In the genomic region with DNA sequence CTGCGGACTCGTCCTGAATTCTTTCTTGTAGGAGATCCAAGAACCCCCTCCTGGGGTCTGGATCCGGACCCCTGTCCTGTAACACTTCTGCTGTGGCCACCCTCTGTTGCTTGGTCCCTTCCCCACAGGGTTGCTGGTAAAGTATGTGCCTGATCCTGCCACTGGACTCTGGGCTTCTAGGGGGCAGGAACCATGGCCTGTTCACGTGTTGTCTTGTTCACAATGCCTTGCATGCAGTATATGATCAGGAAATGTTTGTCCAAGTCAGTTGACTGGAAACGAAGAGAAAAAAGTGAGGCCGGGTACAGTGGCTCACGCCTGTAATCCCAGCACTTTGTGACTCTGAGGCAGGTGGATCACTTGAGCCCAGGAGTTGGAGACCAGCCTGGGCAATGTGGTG, we compare ENCODE assay signal across 1 cellular context.
TF ChIP-seq lines count a peak whose summit lies in the region.

No MANE protein-coding gene starts in this region.

TF ChIP-seq in HepG2, 621 proteins besides CTCF, POLR2A, EP300 and RAD21 (continued from another document and continues in another):
- TF ChIP-seq, protein P1, sequence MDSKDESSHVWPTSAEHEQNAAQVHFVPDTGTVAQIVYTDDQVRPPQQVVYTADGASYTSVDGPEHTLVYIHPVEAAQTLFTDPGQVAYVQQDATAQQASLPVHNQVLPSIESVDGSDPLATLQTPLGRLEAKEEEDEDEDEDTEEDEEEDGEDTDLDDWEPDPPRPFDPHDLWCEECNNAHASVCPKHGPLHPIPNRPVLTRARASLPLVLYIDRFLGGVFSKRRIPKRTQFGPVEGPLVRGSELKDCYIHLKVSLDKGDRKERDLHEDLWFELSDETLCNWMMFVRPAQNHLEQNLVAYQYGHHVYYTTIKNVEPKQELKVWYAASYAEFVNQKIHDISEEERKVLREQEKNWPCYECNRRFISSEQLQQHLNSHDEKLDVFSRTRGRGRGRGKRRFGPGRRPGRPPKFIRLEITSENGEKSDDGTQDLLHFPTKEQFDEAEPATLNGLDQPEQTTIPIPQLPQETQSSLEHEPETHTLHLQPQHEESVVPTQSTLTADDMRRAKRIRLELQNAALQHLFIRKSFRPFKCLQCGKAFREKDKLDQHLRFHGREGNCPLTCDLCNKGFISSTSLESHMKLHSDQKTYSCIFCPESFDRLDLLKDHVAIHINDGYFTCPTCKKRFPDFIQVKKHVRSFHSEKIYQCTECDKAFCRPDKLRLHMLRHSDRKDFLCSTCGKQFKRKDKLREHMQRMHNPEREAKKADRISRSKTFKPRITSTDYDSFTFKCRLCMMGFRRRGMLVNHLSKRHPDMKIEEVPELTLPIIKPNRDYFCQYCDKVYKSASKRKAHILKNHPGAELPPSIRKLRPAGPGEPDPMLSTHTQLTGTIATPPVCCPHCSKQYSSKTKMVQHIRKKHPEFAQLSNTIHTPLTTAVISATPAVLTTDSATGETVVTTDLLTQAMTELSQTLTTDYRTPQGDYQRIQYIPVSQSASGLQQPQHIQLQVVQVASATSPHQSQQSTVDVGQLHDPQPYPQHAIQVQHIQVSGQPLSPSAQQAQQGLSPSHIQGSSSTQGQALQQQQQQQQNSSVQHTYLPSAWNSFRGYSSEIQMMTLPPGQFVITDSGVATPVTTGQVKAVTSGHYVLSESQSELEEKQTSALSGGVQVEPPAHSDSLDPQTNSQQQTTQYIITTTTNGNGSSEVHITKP (CRISPR knock-in tag; IDR thresholded peaks at IDR 0.05; ENCODE audit: low read depth): 0 out of 2 replicates have a peak, but pooled peaks have one; percentile 10
- peak; percentile 61 for TF ChIP-seq SAP130 (CRISPR knock-in tag; IDR thresholded peaks at IDR 0.05; ENCODE audit: low read depth)
- peak; percentile 71 for TF ChIP-seq MED1 (CRISPR knock-in tag; IDR thresholded peaks at IDR 0.05)
- no peak for TF ChIP-seq SNAI1 (CRISPR knock-in tag; IDR thresholded peaks at IDR 0.05; ENCODE audit: borderline replicate concordance)
- TF ChIP-seq, protein P2, sequence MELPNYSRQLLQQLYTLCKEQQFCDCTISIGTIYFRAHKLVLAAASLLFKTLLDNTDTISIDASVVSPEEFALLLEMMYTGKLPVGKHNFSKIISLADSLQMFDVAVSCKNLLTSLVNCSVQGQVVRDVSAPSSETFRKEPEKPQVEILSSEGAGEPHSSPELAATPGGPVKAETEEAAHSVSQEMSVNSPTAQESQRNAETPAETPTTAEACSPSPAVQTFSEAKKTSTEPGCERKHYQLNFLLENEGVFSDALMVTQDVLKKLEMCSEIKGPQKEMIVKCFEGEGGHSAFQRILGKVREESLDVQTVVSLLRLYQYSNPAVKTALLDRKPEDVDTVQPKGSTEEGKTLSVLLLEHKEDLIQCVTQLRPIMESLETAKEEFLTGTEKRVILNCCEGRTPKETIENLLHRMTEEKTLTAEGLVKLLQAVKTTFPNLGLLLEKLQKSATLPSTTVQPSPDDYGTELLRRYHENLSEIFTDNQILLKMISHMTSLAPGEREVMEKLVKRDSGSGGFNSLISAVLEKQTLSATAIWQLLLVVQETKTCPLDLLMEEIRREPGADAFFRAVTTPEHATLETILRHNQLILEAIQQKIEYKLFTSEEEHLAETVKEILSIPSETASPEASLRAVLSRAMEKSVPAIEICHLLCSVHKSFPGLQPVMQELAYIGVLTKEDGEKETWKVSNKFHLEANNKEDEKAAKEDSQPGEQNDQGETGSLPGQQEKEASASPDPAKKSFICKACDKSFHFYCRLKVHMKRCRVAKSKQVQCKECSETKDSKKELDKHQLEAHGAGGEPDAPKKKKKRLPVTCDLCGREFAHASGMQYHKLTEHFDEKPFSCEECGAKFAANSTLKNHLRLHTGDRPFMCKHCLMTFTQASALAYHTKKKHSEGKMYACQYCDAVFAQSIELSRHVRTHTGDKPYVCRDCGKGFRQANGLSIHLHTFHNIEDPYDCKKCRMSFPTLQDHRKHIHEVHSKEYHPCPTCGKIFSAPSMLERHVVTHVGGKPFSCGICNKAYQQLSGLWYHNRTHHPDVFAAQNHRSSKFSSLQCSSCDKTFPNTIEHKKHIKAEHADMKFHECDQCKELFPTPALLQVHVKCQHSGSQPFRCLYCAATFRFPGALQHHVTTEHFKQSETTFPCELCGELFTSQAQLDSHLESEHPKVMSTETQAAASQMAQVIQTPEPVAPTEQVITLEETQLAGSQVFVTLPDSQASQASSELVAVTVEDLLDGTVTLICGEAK (IDR thresholded peaks at IDR 0.05): no peak
- TF ChIP-seq, protein P2 (CRISPR knock-in tag; IDR thresholded peaks at IDR 0.05): no peak
- TF ChIP-seq, protein P3, sequence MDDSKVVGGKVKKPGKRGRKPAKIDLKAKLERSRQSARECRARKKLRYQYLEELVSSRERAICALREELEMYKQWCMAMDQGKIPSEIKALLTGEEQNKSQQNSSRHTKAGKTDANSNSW (CRISPR knock-in tag; IDR thresholded peaks at IDR 0.05; ENCODE audit: borderline replicate concordance): no peak
- TF ChIP-seq, protein P4, sequence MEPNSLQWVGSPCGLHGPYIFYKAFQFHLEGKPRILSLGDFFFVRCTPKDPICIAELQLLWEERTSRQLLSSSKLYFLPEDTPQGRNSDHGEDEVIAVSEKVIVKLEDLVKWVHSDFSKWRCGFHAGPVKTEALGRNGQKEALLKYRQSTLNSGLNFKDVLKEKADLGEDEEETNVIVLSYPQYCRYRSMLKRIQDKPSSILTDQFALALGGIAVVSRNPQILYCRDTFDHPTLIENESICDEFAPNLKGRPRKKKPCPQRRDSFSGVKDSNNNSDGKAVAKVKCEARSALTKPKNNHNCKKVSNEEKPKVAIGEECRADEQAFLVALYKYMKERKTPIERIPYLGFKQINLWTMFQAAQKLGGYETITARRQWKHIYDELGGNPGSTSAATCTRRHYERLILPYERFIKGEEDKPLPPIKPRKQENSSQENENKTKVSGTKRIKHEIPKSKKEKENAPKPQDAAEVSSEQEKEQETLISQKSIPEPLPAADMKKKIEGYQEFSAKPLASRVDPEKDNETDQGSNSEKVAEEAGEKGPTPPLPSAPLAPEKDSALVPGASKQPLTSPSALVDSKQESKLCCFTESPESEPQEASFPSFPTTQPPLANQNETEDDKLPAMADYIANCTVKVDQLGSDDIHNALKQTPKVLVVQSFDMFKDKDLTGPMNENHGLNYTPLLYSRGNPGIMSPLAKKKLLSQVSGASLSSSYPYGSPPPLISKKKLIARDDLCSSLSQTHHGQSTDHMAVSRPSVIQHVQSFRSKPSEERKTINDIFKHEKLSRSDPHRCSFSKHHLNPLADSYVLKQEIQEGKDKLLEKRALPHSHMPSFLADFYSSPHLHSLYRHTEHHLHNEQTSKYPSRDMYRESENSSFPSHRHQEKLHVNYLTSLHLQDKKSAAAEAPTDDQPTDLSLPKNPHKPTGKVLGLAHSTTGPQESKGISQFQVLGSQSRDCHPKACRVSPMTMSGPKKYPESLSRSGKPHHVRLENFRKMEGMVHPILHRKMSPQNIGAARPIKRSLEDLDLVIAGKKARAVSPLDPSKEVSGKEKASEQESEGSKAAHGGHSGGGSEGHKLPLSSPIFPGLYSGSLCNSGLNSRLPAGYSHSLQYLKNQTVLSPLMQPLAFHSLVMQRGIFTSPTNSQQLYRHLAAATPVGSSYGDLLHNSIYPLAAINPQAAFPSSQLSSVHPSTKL (CRISPR knock-in tag; IDR thresholded peaks at IDR 0.05): peak; percentile 70
- TF ChIP-seq HNF4A (CRISPR knock-in tag; IDR thresholded peaks at IDR 0.05): peak; percentile 76
- TF ChIP-seq BRCA1 (CRISPR knock-in tag; IDR thresholded peaks at IDR 0.05): no peak
- TF ChIP-seq RAD51 (IDR thresholded peaks at IDR 0.05; ENCODE audit: borderline replicate concordance): no peak
- no peak for TF ChIP-seq ATF7 (IDR thresholded peaks at IDR 0.05)
- TF ChIP-seq ATF7 (CRISPR knock-in tag; IDR thresholded peaks at IDR 0.05): no peak
- no peak for TF ChIP-seq ZNF367 (CRISPR knock-in tag; IDR thresholded peaks at IDR 0.05; ENCODE audit: borderline replicate concordance)
- TF ChIP-seq, protein P5, sequence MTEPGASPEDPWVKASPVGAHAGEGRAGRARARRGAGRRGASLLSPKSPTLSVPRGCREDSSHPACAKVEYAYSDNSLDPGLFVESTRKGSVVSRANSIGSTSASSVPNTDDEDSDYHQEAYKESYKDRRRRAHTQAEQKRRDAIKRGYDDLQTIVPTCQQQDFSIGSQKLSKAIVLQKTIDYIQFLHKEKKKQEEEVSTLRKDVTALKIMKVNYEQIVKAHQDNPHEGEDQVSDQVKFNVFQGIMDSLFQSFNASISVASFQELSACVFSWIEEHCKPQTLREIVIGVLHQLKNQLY (CRISPR knock-in tag; IDR thresholded peaks at IDR 0.05): peak; percentile 97
- TF ChIP-seq ARNT (IDR thresholded peaks at IDR 0.05): no peak
- TF ChIP-seq ZNF672 (CRISPR knock-in tag; IDR thresholded peaks at IDR 0.05): no peak
- TF ChIP-seq, protein P6, sequence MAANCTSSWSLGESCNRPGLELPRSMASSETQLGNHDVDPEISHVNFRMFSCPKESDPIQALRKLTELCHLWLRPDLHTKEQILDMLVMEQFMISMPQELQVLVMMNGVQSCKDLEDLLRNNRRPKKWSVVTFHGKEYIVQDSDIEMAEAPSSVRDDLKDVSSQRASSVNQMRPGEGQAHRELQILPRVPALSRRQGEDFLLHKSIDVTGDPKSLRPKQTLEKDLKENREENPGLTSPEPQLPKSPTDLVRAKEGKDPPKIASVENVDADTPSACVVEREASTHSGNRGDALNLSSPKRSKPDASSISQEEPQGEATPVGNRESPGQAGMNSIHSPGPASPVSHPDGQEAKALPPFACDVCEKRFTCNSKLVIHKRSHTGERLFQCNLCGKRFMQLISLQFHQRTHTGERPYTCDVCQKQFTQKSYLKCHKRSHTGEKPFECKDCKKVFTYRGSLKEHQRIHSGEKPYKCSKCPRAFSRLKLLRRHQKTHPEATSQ (CRISPR knock-in tag; IDR thresholded peaks at IDR 0.05; ENCODE audit: borderline replicate concordance): no peak
- no peak for TF ChIP-seq ZNF160 (CRISPR knock-in tag; IDR thresholded peaks at IDR 0.05)
- TF ChIP-seq, protein P7, sequence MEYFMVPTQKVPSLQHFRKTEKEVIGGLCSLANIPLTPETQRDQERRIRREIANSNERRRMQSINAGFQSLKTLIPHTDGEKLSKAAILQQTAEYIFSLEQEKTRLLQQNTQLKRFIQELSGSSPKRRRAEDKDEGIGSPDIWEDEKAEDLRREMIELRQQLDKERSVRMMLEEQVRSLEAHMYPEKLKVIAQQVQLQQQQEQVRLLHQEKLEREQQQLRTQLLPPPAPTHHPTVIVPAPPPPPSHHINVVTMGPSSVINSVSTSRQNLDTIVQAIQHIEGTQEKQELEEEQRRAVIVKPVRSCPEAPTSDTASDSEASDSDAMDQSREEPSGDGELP (IDR thresholded peaks at IDR 0.05; ENCODE audit: borderline replicate concordance, low read depth): no peak
- peak; percentile 37; the same call in 1 of the 2 replicates for TF ChIP-seq GABPB1 (CRISPR knock-in tag; IDR thresholded peaks at IDR 0.05)
- TF ChIP-seq ZSCAN12 (CRISPR knock-in tag; IDR thresholded peaks at IDR 0.05): no peak
- TF ChIP-seq ELF3 (CRISPR knock-in tag; IDR thresholded peaks at IDR 0.05): peak; percentile 80; the same call in 1 of the 2 replicates
- TF ChIP-seq, protein P8, sequence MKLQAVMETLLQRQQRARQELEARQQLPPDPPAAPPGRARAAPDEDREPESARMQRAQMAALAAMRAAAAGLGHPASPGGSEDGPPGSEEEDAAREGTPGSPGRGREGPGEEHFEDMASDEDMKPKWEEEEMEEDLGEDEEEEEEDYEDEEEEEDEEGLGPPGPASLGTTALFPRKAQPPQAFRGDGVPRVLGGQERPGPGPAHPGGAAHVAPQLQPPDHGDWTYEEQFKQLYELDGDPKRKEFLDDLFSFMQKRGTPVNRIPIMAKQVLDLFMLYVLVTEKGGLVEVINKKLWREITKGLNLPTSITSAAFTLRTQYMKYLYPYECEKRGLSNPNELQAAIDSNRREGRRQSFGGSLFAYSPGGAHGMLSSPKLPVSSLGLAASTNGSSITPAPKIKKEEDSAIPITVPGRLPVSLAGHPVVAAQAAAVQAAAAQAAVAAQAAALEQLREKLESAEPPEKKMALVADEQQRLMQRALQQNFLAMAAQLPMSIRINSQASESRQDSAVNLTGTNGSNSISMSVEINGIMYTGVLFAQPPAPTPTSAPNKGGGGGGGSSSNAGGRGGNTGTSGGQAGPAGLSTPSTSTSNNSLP (IDR thresholded peaks at IDR 0.05; ENCODE audit: low read depth, low read length): no peak
- TF ChIP-seq RXRA (CRISPR knock-in tag; IDR thresholded peaks at IDR 0.05): no peak
- no peak for TF ChIP-seq ZNF260 (CRISPR knock-in tag; IDR thresholded peaks at IDR 0.05; ENCODE audit: borderline replicate concordance, low read depth)
- TF ChIP-seq WIZ (CRISPR knock-in tag; IDR thresholded peaks at IDR 0.05): no peak; the same call in 1 of the 2 replicates
